Comparison of ENCODE assay signal across 24 cellular contexts in genomic region chr12:107436836-107437235, GRCh38.
"Had no signal": no experiment of that assay in that cellular context is flagged by ENCODE, and none has a peak within 500 bp of the region (broad histone marks: within the 10 kb centered on the region; RNA-seq: fewer than 3 reads in every experiment).

No MANE protein-coding gene starts in this region.

- H3K27me3 Mint-ChIP-seq: activated naive CD8-positive, alpha-beta T cell treated with anti-CD3 and anti-CD28 coated beads, Interleukin-2, amount 10 ng/mL, durations not matched to agents 7 days and 5 days; stimulated activated naive CD8-positive, alpha-beta T cell treated with anti-CD3 and anti-CD28 coated beads, Interleukin-15, Interleukin-2, amounts not matched to agents 100 ng/mL and 50 ng/mL, for 24 hours had no signal

- H3K4me1 ChIP-seq: lower lobe of right lung, prostate gland, right atrium auricular region, tibial artery had no signal

- H3K4me3 ChIP-seq: cardiac muscle cell, lower lobe of right lung, ovary, prostate gland, right atrium auricular region, tibial artery had no signal

- H3K4me3 Mint-ChIP-seq: activated naive CD4-positive, alpha-beta T cell treated with anti-CD3 and anti-CD28 coated beads for 36 hours; activated naive CD8-positive, alpha-beta T cell treated with anti-CD3 and anti-CD28 coated beads, Interleukin-2, amount 10 ng/mL, durations not matched to agents 7 days and 5 days; activated T-cell treated with anti-CD3 and anti-CD28 coated beads, Interleukin-2, amount 50 U/mL, for 72 hours; natural killer cell treated with Interleukin-12 subunit alpha and Interleukin-12 subunit beta and Interleukin-15 and Interleukin-18, amount 100 ng/mL, for 72 hours; stimulated activated naive CD8-positive, alpha-beta T cell treated with anti-CD3 and anti-CD28 coated beads, Interleukin-15, Interleukin-2, amounts not matched to agents 100 ng/mL and 50 ng/mL, for 24 hours had no signal

- ATAC-seq: activated T-cell treated with anti-CD3 and anti-CD28 coated beads, Interleukin-2, amount 50 U/mL, for 72 hours; lower lobe of right lung; natural killer cell treated with Interleukin-12 subunit alpha and Interleukin-12 subunit beta and Interleukin-15 and Interleukin-18, amount 100 ng/mL, for 72 hours had no signal

- FAIRE-seq: kidney had no signal

- H3K36me3 Mint-ChIP-seq: natural killer cell treated with Interleukin-12 subunit alpha and Interleukin-12 subunit beta and Interleukin-15 and Interleukin-18, amount 100 ng/mL, for 72 hours had no signal

- H3K27ac ChIP-seq: cardiac muscle cell, lower lobe of right lung, neutrophil, ovary, prostate gland, right atrium auricular region, tibial artery, WERI-Rb-1 had no signal

- H3K36me3 ChIP-seq: cardiac muscle cell, lower lobe of right lung, neutrophil, ovary, prostate gland, right atrium auricular region, tibial artery, WERI-Rb-1 had no signal

- DNase-seq: activated CD4-positive, alpha-beta T cell treated with anti-CD3 and anti-CD28 coated beads, Interleukin-2, amount 50 U/mL, for 48 hours; activated effector memory CD4-positive, alpha-beta T cell treated with Interleukin-2 at 50 U/mL for 16 hours; activated naive CD4-positive, alpha-beta T cell treated with anti-CD3 and anti-CD28 coated beads for 36 hours; activated naive CD8-positive, alpha-beta T cell treated with anti-CD3 and anti-CD28 coated beads, Interleukin-2, amount 10 ng/mL, durations not matched to agents 7 days and 5 days; activated T-cell treated with anti-CD3 and anti-CD28 coated beads, Interleukin-2, amount 50 U/mL, for 72 hours; amygdala; cortex of kidney; erythroblast; kidney; lower lobe of right lung; midbrain; ovary; stimulated activated CD4-positive, alpha-beta T cell treated with anti-CD3 and anti-CD28 coated beads, Interleukin-12 subunit alpha, Interleukin-12 subunit beta, amount 100 ng/mL, for 4 hours; stimulated activated CD4-positive, alpha-beta T cell treated with anti-CD3 and anti-CD28 coated beads, Interleukin-4, amount 100 ng/mL, for 4 hours; substantia nigra; T-helper 2 cell; tibial artery had no signal

- H3K9me3 ChIP-seq: lower lobe of right lung, neutrophil, ovary, prostate gland, right atrium auricular region, tibial artery had no signal

- H3K9me3 Mint-ChIP-seq: activated naive CD4-positive, alpha-beta T cell treated with anti-CD3 and anti-CD28 coated beads for 36 hours; activated naive CD8-positive, alpha-beta T cell treated with anti-CD3 and anti-CD28 coated beads, Interleukin-2, amount 10 ng/mL, durations not matched to agents 7 days and 5 days; activated T-cell treated with anti-CD3 and anti-CD28 coated beads, Interleukin-2, amount 50 U/mL, for 72 hours; natural killer cell treated with Interleukin-12 subunit alpha and Interleukin-12 subunit beta and Interleukin-15 and Interleukin-18, amount 100 ng/mL, for 72 hours; stimulated activated naive CD8-positive, alpha-beta T cell treated with anti-CD3 and anti-CD28 coated beads, Interleukin-15, Interleukin-2, amounts not matched to agents 100 ng/mL and 50 ng/mL, for 24 hours had no signal

- H3K27me3 ChIP-seq: cardiac muscle cell, neutrophil, ovary, right atrium auricular region, tibial artery had no signal

- H3K27ac Mint-ChIP-seq: activated naive CD4-positive, alpha-beta T cell treated with anti-CD3 and anti-CD28 coated beads for 36 hours; activated naive CD8-positive, alpha-beta T cell treated with anti-CD3 and anti-CD28 coated beads, Interleukin-2, amount 10 ng/mL, durations not matched to agents 7 days and 5 days; activated T-cell treated with anti-CD3 and anti-CD28 coated beads, Interleukin-2, amount 50 U/mL, for 72 hours; natural killer cell treated with Interleukin-12 subunit alpha and Interleukin-12 subunit beta and Interleukin-15 and Interleukin-18, amount 100 ng/mL, for 72 hours; stimulated activated naive CD8-positive, alpha-beta T cell treated with anti-CD3 and anti-CD28 coated beads, Interleukin-15, Interleukin-2, amounts not matched to agents 100 ng/mL and 50 ng/mL, for 24 hours had no signal
